ENCODE assay signal across 21 cellular contexts in genomic region chr22:48993655-48994054, GRCh38.
"Had no signal": no experiment of that assay in that cellular context is flagged by ENCODE, and none has a peak within 500 bp of the region (broad histone marks: within the 10 kb centered on the region; RNA-seq: fewer than 3 reads in every experiment).

No MANE protein-coding gene starts in this region.

- H3K9me3 ChIP-seq: MG63, SJCRH30 had no signal

- H3K27ac ChIP-seq: RWPE1, SJCRH30 had no signal

- H3K4me1 ChIP-seq: SJCRH30 had no signal

- DNase-seq: IMR-90, Karpas-422, KG1, MG63, NCI-H1092, NCI-H1105 treated with DMSO at 0.1 percent for 48 hours, NCI-H1417 treated with DMSO at 0.1 percent for 48 hours, NCI-H146, NCI-H1694 treated with DMSO at 0.1 percent for 48 hours, NCI-H1930, NCI-H2081, NCI-H2107, NCI-H2227 treated with DMSO at 0.1 percent for 48 hours, NCI-H510A, NCI-H524 treated with DMSO at 0.1 percent for 48 hours, NCI-H69, NCI-H774, SHP77 treated with DMSO at 0.1 percent for 48 hours, SJCRH30 had no signal

- H3K4me3 ChIP-seq: MG63, SJCRH30 had no signal

- ATAC-seq: SK-N-SH treated with all-trans-retinoic acid at 6 μM for 48 hours had no signal

- H3K36me3 ChIP-seq: MG63, SJCRH30 had no signal
